Comparison of ENCODE assay signal across 8 cellular contexts in genomic region chr5:33300209-33300742, GRCh38.
DNase-seq lines count a peak whose midpoint lies in the region; ATAC-seq and TF ChIP-seq lines count a peak whose summit lies in the region.

No MANE protein-coding gene starts in this region.

- H3K4me1 ChIP-seq in SJSA1 (replicated peaks) (peaks cover 15% of the 10 kb centered on the region), mucosa of descending colon (ENCODE audit: low read depth) (peaks cover 9% of the 10 kb centered on the region), GM23338 (ENCODE audit: insufficient read depth) (no peaks in the 10 kb centered on the region)

- H3K4me2 ChIP-seq in GM23338 = no peak overlapping the region

- no peaks in the 10 kb centered on the region for H4K20me1 ChIP-seq in GM23338 (replicated peaks; ENCODE audit: insufficient read depth)

- peak; percentile 68 for ATAC-seq in HG02970 (IDR thresholded peaks at IDR 0.05; ENCODE audit: low FRiP score, unreplicated experiment)
- ATAC-seq in mucosa of descending colon = peak; percentile 44
- ATAC-seq in GM23338 = no peak

- TF ChIP-seq CTCF in mucosa of descending colon (IDR thresholded peaks at IDR 0.05) (no peak), GM23338 (conservative IDR thresholded peaks at IDR 0.05; ENCODE audit: low read depth in 2 of 2) (no peak)

- no peaks in the 10 kb centered on the region for H3K79me2 ChIP-seq in GM23338 (replicated peaks; ENCODE audit: insufficient read depth)

- H3K4me1 Mint-ChIP-seq in GM23338 = peaks cover under 1% of the 10 kb centered on the region; the same call in 2 of the 3 replicates

- intact Hi-C loops in mucosa of descending colon (cut with DNase I, micrococcal nuclease) = no loop called here

- H3K27me3 Mint-ChIP-seq in GM23338 (ENCODE audit: insufficient read depth, low read depth, poor library complexity) = peaks cover 1% of the 10 kb centered on the region

- no peak overlapping the region for H3K27ac Mint-ChIP-seq in GM23338

- no peaks in the 10 kb centered on the region for H3K9me2 ChIP-seq in GM23338 (ENCODE audit: insufficient read depth)

- H3K36me3 ChIP-seq in SJSA1 (no peaks in the 10 kb centered on the region), mucosa of descending colon (ENCODE audit: low read depth) (no peaks in the 10 kb centered on the region), GM23338 (ENCODE audit: insufficient read depth) (no peaks in the 10 kb centered on the region)

- no peaks in the 10 kb centered on the region for H3K9me3 Mint-ChIP-seq in GM23338

- H3K27me3 ChIP-seq in SJSA1 (replicated peaks) = no peaks in the 10 kb centered on the region
- H3K27me3 ChIP-seq in GM23338 (ENCODE audit: insufficient read depth) = no peaks in the 10 kb centered on the region

- H3K27ac ChIP-seq in SJSA1 (peak overlapping the region; percentile 21), GM23338 (ENCODE audit: low read depth) (no peak overlapping the region)

- H3K4me3 ChIP-seq in SJSA1 = no peak overlapping the region
- no peak overlapping the region for H3K4me3 ChIP-seq in mucosa of descending colon
- H3K4me3 ChIP-seq in GM23338 = no peak overlapping the region

- H3F3A ChIP-seq in GM23338 (replicated peaks; ENCODE audit: low read depth) = no peaks in the 10 kb centered on the region

- H3K36me3 Mint-ChIP-seq in GM23338 (ENCODE audit: low read depth) = no peaks in the 10 kb centered on the region

- H3K9me3 ChIP-seq in SJSA1 (replicated peaks) = no peaks in the 10 kb centered on the region
- H3K9me3 ChIP-seq in mucosa of descending colon = no peaks in the 10 kb centered on the region

- H2AFZ ChIP-seq in GM23338 = no peak overlapping the region

- DNase-seq in DMS153 treated with DMSO at 0.1 percent for 48 hours (lab: John Stamatoyannopoulos, UW; ENCODE audit: unreplicated experiment) (peak; percentile 11), DMS153 (lab: John Stamatoyannopoulos, UW) (no peak), SJSA1 (ENCODE audit: low read depth in 1 of 2, low spot score in 2 of 2) (no peak), mucosa of descending colon (no peak), GM23338 (ENCODE audit: low spot score) (no peak), D341Med (ENCODE audit: low spot score) (no peak), NCI-H2227 (lab: John Stamatoyannopoulos, UW; ENCODE audit: unreplicated experiment) (no peak)

- no peak overlapping the region for H3K4me3 Mint-ChIP-seq in GM23338

TF ChIP-seq in GM23338, 12 proteins besides CTCF, POLR2A, EP300 and RAD21:
- no peak for TF ChIP-seq ETS1 (IDR thresholded peaks at IDR 0.05)
- no peak for TF ChIP-seq CREB1 (CRISPR knock-in tag; IDR thresholded peaks at IDR 0.05; ENCODE audit: low read depth)
- no peak for TF ChIP-seq POLR2AphosphoS5 (IDR thresholded peaks at IDR 0.05; ENCODE audit: low read depth)
- TF ChIP-seq EZH2phosphoT487 (IDR thresholded peaks at IDR 0.05; ENCODE audit: unreplicated experiment) = no peak
- no peak for TF ChIP-seq ZNF114 (CRISPR knock-in tag; IDR thresholded peaks at IDR 0.05)
- TF ChIP-seq STAT1 (IDR thresholded peaks at IDR 0.05; ENCODE audit: unreplicated experiment) = no peak
- no peak for TF ChIP-seq NANOG (IDR thresholded peaks at IDR 0.05; ENCODE audit: borderline replicate concordance)
- no peak for TF ChIP-seq REST (IDR thresholded peaks at IDR 0.05; ENCODE audit: unreplicated experiment)
- no peak for TF ChIP-seq JUNB (IDR thresholded peaks at IDR 0.05; ENCODE audit: unreplicated experiment)
